Comparison of ENCODE assay signal across 15 cellular contexts in genomic region chr7:155860461-155860839, GRCh38. TPM values are rescaled to one million over a fixed set of nuclear protein-coding genes. Genes with fewer than 3 reads are reported as not detected.
DNase-seq lines count a peak whose midpoint lies in the region; ATAC-seq and TF ChIP-seq lines count a peak whose summit lies in the region.
"Had no signal": no experiment of that assay in that cellular context is flagged by ENCODE, and none has a peak within 500 bp of the region (broad histone marks: within the 10 kb centered on the region; RNA-seq: fewer than 3 reads in every experiment).

No MANE protein-coding gene starts in this region.

- H3K36me3 ChIP-seq in RWPE2 (ENCODE audit: low read depth) = no peaks in the 10 kb centered on the region
- H3K36me3 ChIP-seq in stomach = no peaks in the 10 kb centered on the region
- H3K36me3 ChIP-seq: BLaER1 had no signal

- DNase-seq in activated CD8-positive, alpha-beta memory T cell treated with anti-CD3 and anti-CD28 coated beads for 24 hours = peak; percentile 13
- DNase-seq in activated CD8-positive, alpha-beta memory T cell treated with anti-CD3 and anti-CD28 coated beads, Interleukin-2, amount 50 U/mL, for 4 hours = no peak
- DNase-seq in RWPE2 (ENCODE audit: low spot score) = no peak
- DNase-seq in islet precursor cell = peak; percentile 9
- no peak for DNase-seq in stomach
- DNase-seq in NCI-H146 treated with DMSO at 0.1 percent for 48 hours (lab: John Stamatoyannopoulos, UW; ENCODE audit: unreplicated experiment) = no peak
- DNase-seq in HK-2 (ENCODE audit: unreplicated experiment) = no peak
- DNase-seq: 8988T; CD8-positive, alpha-beta memory T cell; NCI-H1930; OCI-M1 had no signal

- WGBS in stomach, 5 donors = 39 to 67% (median 54%) methylated on average over 4 of the region's 4 CpGs

- intact Hi-C loops in stomach (cut with DNase I; ENCODE audit: low total_unique reads) = no loop called here

- H3K27me3 ChIP-seq in RWPE2 (ENCODE audit: insufficient read depth, poor library complexity, severe bottlenecking) (no peaks in the 10 kb centered on the region), stomach (peaks cover 0 to 33% (median 0%) of the 10 kb centered on the region in 3 donors)
- H3K27me3 ChIP-seq: BLaER1 had no signal

- ATAC-seq in RWPE2 (ENCODE audit: low read depth) (no peak), GM21423 (IDR thresholded peaks at IDR 0.05; ENCODE audit: unreplicated experiment) (no peak)
- ATAC-seq: HCT116 had no signal

- no peak for TF ChIP-seq EP300 in stomach (IDR thresholded peaks at IDR 0.05)

- H3K4me1 ChIP-seq in RWPE2 (ENCODE audit: insufficient read depth, poor library complexity, severe bottlenecking) (peaks cover 32% of the 10 kb centered on the region), stomach (peaks cover 14 to 26% (median 21%) of the 10 kb centered on the region in 4 donors)
- H3K4me1 ChIP-seq: BLaER1 had no signal

- TF ChIP-seq CTCF in RWPE2 (IDR thresholded peaks at IDR 0.05; ENCODE audit: poor library complexity, severe bottlenecking) = no peak
- TF ChIP-seq CTCF in stomach (IDR thresholded peaks at IDR 0.05) = no peak

- H3K27ac ChIP-seq in RWPE2 (ENCODE audit: poor library complexity, severe bottlenecking) (peak overlapping the region; percentile 60), stomach (peak overlapping the region; percentile 18 to 64 (median 42))
- H3K27ac ChIP-seq: BLaER1, HL-60 had no signal

- H3K4me3 ChIP-seq in RWPE2 (ENCODE audit: severe bottlenecking) (no peak overlapping the region), stomach (no peak overlapping the region)
- H3K4me3 ChIP-seq: BLaER1 had no signal

- no peak for TF ChIP-seq POLR2A in stomach (IDR thresholded peaks at IDR 0.05)

- H3K9me3 ChIP-seq in RWPE2 (ENCODE audit: severe bottlenecking) (no peaks in the 10 kb centered on the region), stomach (no peaks in the 10 kb centered on the region)
- H3K9me3 ChIP-seq: BLaER1 had no signal

RNA-seq across cellular contexts. Expression of gene SHH, which starts 48.2 kb away (rescaled TPM):
- 10 to 100 TPM in 1 of 5 donors, 1 to 10 TPM in 1, under 1 TPM in 3; 0.29 to 11.0 (median 0.89) TPM for total RNA-seq in stomach
- 1 to 10 TPM; 1.9 to 3.5 (median 2.3) TPM for polyA plus RNA-seq in stomach
- total RNA-seq: CD8-positive, alpha-beta memory T cell had no signal
- polyA plus RNA-seq: CD8-positive, alpha-beta memory T cell had no signal

Comparison
In these comparisons a context has a peak if more than half of its experiments do, and no peak if none do; other contexts are left out.
1. DNase-seq: peak in activated CD8-positive, alpha-beta memory T cell treated with anti-CD3 and anti-CD28 coated beads for 24 hours (single experiment) and islet precursor cell (single experiment); none in activated CD8-positive, alpha-beta memory T cell treated with anti-CD3 and anti-CD28 coated beads, Interleukin-2, amount 50 U/mL, for 4 hours (single experiment), RWPE2 (single experiment), stomach (single experiment), NCI-H146 treated with DMSO at 0.1 percent for 48 hours (single experiment) and HK-2 (single experiment).